Comparison of ENCODE assay signal across 8 cellular contexts in the genomic region with DNA sequence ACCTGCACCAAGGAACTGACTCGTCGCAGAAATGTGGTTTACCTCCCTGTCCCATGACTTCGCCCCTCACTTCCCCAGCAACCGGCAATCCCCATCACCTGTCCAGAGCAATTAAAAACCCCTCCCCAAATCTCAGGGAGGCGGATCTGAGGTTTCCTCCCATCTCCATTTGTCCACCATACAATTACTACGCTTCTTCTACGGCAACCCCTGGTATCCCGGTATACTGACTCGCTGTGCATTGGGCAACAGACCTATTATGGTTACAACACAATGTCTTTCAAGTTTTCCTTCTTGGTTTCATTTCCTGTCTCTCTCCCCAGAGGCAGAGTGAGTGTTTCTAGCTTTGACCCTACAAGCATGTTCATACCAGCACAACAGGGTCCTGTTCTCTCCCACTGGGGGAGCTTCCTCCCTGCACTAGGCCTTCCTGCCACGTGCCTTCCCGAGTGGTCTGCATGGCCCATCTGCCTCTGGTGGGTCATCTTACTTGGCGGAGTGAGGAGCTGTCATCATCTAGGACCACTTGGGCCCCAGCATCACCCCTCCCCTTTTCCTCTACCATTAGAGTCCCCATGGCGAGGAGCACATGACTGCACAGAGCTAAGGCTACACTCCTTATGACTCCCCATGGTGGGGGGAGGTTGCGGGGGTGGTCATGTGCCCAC. TPM values are rescaled to one million over a fixed set of nuclear protein-coding genes. Genes with fewer than 3 reads are reported as not detected.
A peak's percentile ranks its signal among the peaks of the same experiment; 100 is the strongest.
DNase-seq lines count a peak whose midpoint lies in the region; ATAC-seq lines count a peak whose summit lies in the region.

No MANE protein-coding gene starts in this region.

- DNase-seq in GM03348 (ENCODE audit: low spot score) (peak; percentile 55), SKM-1 (lab: John Stamatoyannopoulos, UW; ENCODE audit: unreplicated experiment) (peak; percentile 88), glomerular visceral epithelial cell (ENCODE audit: extremely low spot score) (peak; percentile 28), HuH-7.5 (ENCODE audit: low spot score) (no peak), SW480 (ENCODE audit: low spot score) (no peak), NCI-H128 (lab: John Stamatoyannopoulos, UW; ENCODE audit: unreplicated experiment) (no peak), ureter (ENCODE audit: low spot score) (no peak)

- peak; percentile 57 for ATAC-seq in HG02798 (IDR thresholded peaks at IDR 0.05; ENCODE audit: poor library complexity, unreplicated experiment)

RNA-seq across cellular contexts. Expression of gene NAP1L4, which starts 30.3 kb away (rescaled TPM):
- total RNA-seq in ureter: 189 TPM

RNA-seq across cellular contexts. Expression of gene CARS1, which starts 34.8 kb away (rescaled TPM):
- 90.0 TPM for total RNA-seq in ureter

Comparison
In these comparisons a context has a peak if more than half of its experiments do, and no peak if none do; other contexts are left out.
1. DNase-seq: peak in GM03348 (single experiment), SKM-1 (single experiment) and glomerular visceral epithelial cell (single experiment); none in HuH-7.5 (single experiment), SW480 (single experiment), NCI-H128 (single experiment) and ureter (single experiment).